Comparison of ENCODE assay signal across 1 cellular context in the genomic region with DNA sequence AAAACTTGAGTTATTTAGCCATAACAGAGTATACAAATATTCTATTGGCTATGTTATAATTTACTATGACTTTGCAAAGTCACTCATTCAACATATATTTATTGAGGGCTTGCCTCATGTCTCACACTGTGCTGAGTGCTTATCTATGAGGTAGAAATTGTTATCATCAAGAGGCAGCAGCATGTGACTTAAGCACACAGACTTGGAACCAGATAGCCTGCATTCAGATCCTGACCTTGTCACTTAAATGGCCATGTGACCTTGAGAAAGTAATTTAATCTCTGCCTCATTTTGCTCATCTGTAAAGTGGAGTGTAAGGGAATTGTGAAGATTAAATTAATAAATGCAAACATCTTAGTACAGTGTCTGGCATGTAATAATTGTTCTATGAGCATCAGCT.
A peak's percentile ranks its signal among the peaks of the same experiment; 100 is the strongest.
TF ChIP-seq lines count a peak whose summit lies in the region.

No MANE protein-coding gene starts in this region.

TF ChIP-seq in K562, 482 proteins besides CTCF, POLR2A, EP300 and RAD21 (continues in another document):
- TF ChIP-seq MAFK (IDR thresholded peaks at IDR 0.05; ENCODE audit: low read length) = peak; percentile 55; the same call in 1 of the 2 replicates
- TF ChIP-seq, protein P1, sequence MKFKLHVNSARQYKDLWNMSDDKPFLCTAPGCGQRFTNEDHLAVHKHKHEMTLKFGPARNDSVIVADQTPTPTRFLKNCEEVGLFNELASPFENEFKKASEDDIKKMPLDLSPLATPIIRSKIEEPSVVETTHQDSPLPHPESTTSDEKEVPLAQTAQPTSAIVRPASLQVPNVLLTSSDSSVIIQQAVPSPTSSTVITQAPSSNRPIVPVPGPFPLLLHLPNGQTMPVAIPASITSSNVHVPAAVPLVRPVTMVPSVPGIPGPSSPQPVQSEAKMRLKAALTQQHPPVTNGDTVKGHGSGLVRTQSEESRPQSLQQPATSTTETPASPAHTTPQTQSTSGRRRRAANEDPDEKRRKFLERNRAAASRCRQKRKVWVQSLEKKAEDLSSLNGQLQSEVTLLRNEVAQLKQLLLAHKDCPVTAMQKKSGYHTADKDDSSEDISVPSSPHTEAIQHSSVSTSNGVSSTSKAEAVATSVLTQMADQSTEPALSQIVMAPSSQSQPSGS (CRISPR knock-in tag; IDR thresholded peaks at IDR 0.05) = no peak
- TF ChIP-seq CHD1 (IDR thresholded peaks at IDR 0.05; ENCODE audit: low read length) = no peak
- peak; percentile 17 for TF ChIP-seq NEUROD1 (IDR thresholded peaks at IDR 0.05; ENCODE audit: borderline replicate concordance, low read depth, low read length, partially characterized antibody)
- TF ChIP-seq NFIC (IDR thresholded peaks at IDR 0.05) = peak; percentile 84
- TF ChIP-seq CTBP1 (IDR thresholded peaks at IDR 0.05; ENCODE audit: borderline replicate concordance) = no peak
- TF ChIP-seq, protein P2, sequence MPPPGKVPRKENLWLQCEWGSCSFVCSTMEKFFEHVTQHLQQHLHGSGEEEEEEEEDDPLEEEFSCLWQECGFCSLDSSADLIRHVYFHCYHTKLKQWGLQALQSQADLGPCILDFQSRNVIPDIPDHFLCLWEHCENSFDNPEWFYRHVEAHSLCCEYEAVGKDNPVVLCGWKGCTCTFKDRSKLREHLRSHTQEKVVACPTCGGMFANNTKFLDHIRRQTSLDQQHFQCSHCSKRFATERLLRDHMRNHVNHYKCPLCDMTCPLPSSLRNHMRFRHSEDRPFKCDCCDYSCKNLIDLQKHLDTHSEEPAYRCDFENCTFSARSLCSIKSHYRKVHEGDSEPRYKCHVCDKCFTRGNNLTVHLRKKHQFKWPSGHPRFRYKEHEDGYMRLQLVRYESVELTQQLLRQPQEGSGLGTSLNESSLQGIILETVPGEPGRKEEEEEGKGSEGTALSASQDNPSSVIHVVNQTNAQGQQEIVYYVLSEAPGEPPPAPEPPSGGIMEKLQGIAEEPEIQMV (tag; conservative IDR thresholded peaks at IDR 0.05; ENCODE audit: low read depth) = no peak
- no peak for TF ChIP-seq HNRNPUL1 (IDR thresholded peaks at IDR 0.05; ENCODE audit: low read length)
- peak; percentile 79 for TF ChIP-seq C11orf30 (IDR thresholded peaks at IDR 0.05; ENCODE audit: low read depth)
- TF ChIP-seq DACH1 (IDR thresholded peaks at IDR 0.05; ENCODE audit: partially characterized antibody) = peak; percentile 63
- no peak for TF ChIP-seq HNRNPL (IDR thresholded peaks at IDR 0.05; ENCODE audit: low read depth, low read length)
- TF ChIP-seq ZNF165 (CRISPR knock-in tag; IDR thresholded peaks at IDR 0.05; ENCODE audit: borderline replicate concordance) = no peak
- TF ChIP-seq, protein P3, sequence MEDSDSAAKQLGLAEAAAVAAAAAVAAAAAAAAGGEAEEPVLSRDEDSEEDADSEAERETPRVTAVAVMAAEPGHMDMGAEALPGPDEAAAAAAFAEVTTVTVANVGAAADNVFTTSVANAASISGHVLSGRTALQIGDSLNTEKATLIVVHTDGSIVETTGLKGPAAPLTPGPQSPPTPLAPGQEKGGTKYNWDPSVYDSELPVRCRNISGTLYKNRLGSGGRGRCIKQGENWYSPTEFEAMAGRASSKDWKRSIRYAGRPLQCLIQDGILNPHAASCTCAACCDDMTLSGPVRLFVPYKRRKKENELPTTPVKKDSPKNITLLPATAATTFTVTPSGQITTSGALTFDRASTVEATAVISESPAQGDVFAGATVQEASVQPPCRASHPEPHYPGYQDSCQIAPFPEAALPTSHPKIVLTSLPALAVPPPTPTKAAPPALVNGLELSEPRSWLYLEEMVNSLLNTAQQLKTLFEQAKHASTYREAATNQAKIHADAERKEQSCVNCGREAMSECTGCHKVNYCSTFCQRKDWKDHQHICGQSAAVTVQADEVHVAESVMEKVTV (CRISPR knock-in tag; IDR thresholded peaks at IDR 0.05) = no peak
- no peak for TF ChIP-seq ZNF668 (CRISPR knock-in tag; IDR thresholded peaks at IDR 0.05)
- TF ChIP-seq, protein P4, sequence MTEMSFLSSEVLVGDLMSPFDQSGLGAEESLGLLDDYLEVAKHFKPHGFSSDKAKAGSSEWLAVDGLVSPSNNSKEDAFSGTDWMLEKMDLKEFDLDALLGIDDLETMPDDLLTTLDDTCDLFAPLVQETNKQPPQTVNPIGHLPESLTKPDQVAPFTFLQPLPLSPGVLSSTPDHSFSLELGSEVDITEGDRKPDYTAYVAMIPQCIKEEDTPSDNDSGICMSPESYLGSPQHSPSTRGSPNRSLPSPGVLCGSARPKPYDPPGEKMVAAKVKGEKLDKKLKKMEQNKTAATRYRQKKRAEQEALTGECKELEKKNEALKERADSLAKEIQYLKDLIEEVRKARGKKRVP (CRISPR knock-in tag; IDR thresholded peaks at IDR 0.05) = 0 out of 2 replicates have a peak, but pooled peaks have one; percentile 39
- no peak for TF ChIP-seq RBM17 (IDR thresholded peaks at IDR 0.05; ENCODE audit: borderline replicate concordance, low read depth, low read length)
- TF ChIP-seq KAT7 (CRISPR knock-in tag; IDR thresholded peaks at IDR 0.05; ENCODE audit: borderline replicate concordance) = 0 out of 2 replicates have a peak, but pooled peaks have one; percentile 46
- TF ChIP-seq, protein P5, sequence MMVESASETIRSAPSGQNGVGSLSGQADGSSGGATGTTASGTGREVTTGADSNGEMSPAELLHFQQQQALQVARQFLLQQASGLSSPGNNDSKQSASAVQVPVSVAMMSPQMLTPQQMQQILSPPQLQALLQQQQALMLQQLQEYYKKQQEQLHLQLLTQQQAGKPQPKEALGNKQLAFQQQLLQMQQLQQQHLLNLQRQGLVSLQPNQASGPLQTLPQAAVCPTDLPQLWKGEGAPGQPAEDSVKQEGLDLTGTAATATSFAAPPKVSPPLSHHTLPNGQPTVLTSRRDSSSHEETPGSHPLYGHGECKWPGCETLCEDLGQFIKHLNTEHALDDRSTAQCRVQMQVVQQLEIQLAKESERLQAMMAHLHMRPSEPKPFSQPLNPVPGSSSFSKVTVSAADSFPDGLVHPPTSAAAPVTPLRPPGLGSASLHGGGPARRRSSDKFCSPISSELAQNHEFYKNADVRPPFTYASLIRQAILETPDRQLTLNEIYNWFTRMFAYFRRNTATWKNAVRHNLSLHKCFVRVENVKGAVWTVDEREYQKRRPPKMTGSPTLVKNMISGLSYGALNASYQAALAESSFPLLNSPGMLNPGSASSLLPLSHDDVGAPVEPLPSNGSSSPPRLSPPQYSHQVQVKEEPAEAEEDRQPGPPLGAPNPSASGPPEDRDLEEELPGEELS (CRISPR knock-in tag; IDR thresholded peaks at IDR 0.05; ENCODE audit: borderline replicate concordance) = no peak
- TF ChIP-seq, protein P6, sequence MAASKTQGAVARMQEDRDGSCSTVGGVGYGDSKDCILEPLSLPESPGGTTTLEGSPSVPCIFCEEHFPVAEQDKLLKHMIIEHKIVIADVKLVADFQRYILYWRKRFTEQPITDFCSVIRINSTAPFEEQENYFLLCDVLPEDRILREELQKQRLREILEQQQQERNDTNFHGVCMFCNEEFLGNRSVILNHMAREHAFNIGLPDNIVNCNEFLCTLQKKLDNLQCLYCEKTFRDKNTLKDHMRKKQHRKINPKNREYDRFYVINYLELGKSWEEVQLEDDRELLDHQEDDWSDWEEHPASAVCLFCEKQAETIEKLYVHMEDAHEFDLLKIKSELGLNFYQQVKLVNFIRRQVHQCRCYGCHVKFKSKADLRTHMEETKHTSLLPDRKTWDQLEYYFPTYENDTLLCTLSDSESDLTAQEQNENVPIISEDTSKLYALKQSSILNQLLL (CRISPR knock-in tag; IDR thresholded peaks at IDR 0.05; ENCODE audit: borderline replicate concordance) = no peak
- TF ChIP-seq MAFF (IDR thresholded peaks at IDR 0.05; ENCODE audit: low read length) = peak; percentile 58; the same call in 1 of the 2 replicates
- TF ChIP-seq POLR3A (IDR thresholded peaks at IDR 0.05; ENCODE audit: borderline replicate concordance, extremely low read depth, insufficient read depth, insufficient read length) = no peak
- TF ChIP-seq ZKSCAN1 (IDR thresholded peaks at IDR 0.05; ENCODE audit: low read depth, low read length) = no peak
- TF ChIP-seq, protein P7, sequence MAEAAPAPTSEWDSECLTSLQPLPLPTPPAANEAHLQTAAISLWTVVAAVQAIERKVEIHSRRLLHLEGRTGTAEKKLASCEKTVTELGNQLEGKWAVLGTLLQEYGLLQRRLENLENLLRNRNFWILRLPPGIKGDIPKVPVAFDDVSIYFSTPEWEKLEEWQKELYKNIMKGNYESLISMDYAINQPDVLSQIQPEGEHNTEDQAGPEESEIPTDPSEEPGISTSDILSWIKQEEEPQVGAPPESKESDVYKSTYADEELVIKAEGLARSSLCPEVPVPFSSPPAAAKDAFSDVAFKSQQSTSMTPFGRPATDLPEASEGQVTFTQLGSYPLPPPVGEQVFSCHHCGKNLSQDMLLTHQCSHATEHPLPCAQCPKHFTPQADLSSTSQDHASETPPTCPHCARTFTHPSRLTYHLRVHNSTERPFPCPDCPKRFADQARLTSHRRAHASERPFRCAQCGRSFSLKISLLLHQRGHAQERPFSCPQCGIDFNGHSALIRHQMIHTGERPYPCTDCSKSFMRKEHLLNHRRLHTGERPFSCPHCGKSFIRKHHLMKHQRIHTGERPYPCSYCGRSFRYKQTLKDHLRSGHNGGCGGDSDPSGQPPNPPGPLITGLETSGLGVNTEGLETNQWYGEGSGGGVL (CRISPR knock-in tag; IDR thresholded peaks at IDR 0.05) = no peak
- TF ChIP-seq KLF1 (tag; IDR thresholded peaks at IDR 0.05) = no peak
- TF ChIP-seq, protein P8, sequence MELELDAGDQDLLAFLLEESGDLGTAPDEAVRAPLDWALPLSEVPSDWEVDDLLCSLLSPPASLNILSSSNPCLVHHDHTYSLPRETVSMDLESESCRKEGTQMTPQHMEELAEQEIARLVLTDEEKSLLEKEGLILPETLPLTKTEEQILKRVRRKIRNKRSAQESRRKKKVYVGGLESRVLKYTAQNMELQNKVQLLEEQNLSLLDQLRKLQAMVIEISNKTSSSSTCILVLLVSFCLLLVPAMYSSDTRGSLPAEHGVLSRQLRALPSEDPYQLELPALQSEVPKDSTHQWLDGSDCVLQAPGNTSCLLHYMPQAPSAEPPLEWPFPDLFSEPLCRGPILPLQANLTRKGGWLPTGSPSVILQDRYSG (tag; conservative IDR thresholded peaks at IDR 0.05; ENCODE audit: low read depth) = no peak
- TF ChIP-seq ADNP (tag; IDR thresholded peaks at IDR 0.05) = peak; percentile 99
- TF ChIP-seq FOXP1 (CRISPR knock-in tag; IDR thresholded peaks at IDR 0.05) = no peak
- no peak; the same call in 1 of the 2 replicates for TF ChIP-seq HEY1 (CRISPR knock-in tag; IDR thresholded peaks at IDR 0.05; ENCODE audit: borderline replicate concordance)
- peak; percentile 79 for TF ChIP-seq ATF7 (IDR thresholded peaks at IDR 0.05)
- TF ChIP-seq ZNF696 (CRISPR knock-in tag; conservative IDR thresholded peaks at IDR 0.05) = no peak
- peak; percentile 96 for TF ChIP-seq PML (IDR thresholded peaks at IDR 0.05; ENCODE audit: low read length)
- no peak for TF ChIP-seq EZH2 (IDR thresholded peaks at IDR 0.05; ENCODE audit: borderline replicate concordance, low read depth, low read length)
- TF ChIP-seq ZFPM2 (CRISPR knock-in tag; IDR thresholded peaks at IDR 0.05) = no peak
- TF ChIP-seq SRSF1 (IDR thresholded peaks at IDR 0.05; ENCODE audit: low read depth, low read length) = no peak
- no peak for TF ChIP-seq PTBP1 (IDR thresholded peaks at IDR 0.05; ENCODE audit: low read depth, low read length)
- TF ChIP-seq, protein P9, sequence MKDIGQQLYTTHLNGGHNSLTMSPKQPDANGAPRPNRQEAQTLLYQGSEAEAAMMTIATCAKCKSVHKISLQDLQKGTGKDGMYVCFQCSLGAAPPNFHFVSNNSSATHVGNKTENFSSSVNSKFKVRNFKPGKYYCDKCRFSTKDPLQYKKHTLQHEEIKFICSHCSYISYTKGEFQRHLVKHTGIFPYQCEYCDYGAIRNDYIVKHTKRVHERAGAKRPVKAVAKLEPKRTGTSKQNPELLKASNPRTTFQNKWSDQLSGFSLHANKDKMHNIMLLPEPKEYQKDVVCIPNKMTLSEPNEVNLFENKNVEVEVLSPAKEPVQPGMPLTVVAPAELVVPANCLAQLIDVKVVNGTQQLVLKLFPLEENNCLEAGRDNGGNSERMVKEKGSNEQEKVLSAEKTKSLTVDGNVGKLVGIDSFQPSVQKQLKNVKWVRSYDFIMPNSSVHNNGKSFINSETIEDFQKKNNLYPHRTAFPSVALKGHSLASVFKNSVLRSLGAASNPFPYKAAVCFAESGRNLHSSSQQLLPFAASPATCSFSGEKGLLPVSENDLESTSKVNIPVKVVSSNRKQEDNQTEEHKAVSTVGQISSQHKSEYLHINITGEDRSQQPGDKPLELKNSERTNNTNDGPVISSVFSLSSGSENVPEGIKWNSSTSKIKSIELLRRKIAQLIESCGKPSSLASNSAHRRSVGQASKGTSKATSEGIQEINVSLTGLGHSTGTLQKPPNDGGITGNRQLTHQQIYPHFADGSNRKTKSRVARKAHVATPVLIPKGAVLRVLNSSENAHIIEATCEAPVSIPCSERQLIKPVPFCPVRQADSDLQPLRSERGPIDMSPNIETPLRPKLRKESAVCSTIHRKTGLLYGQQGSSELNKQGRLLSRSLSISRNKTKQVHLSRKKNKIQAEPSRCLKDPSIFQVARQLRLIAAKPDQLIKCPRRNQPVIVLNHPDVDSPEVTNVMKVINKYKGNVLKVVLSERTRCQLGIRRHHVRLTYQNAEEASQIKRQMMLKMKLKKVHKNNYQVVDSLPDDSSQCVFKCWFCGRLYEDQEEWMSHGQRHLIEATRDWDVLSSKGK (CRISPR knock-in tag; IDR thresholded peaks at IDR 0.05) = no peak
- peak; percentile 92 for TF ChIP-seq HDAC2 (IDR thresholded peaks at IDR 0.05)
- TF ChIP-seq, protein P10, sequence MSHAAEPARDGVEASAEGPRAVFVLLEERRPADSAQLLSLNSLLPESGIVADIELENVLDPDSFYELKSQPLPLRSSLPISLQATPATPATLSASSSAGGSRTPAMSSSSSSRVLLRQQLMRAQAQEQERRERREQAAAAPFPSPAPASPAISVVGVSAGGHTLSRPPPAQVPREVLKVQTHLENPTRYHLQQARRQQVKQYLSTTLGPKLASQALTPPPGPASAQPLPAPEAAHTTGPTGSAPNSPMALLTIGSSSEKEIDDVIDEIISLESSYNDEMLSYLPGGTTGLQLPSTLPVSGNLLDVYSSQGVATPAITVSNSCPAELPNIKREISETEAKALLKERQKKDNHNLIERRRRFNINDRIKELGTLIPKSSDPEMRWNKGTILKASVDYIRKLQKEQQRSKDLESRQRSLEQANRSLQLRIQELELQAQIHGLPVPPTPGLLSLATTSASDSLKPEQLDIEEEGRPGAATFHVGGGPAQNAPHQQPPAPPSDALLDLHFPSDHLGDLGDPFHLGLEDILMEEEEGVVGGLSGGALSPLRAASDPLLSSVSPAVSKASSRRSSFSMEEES (CRISPR knock-in tag; IDR thresholded peaks at IDR 0.05) = peak; percentile 71
- no peak for TF ChIP-seq CHD4 (IDR thresholded peaks at IDR 0.05; ENCODE audit: insufficient read depth, insufficient replicate concordance, low read depth, low read length, poor library complexity, severe bottlenecking)
